Comparison of ENCODE assay signal across 8 cellular contexts in the genomic region with DNA sequence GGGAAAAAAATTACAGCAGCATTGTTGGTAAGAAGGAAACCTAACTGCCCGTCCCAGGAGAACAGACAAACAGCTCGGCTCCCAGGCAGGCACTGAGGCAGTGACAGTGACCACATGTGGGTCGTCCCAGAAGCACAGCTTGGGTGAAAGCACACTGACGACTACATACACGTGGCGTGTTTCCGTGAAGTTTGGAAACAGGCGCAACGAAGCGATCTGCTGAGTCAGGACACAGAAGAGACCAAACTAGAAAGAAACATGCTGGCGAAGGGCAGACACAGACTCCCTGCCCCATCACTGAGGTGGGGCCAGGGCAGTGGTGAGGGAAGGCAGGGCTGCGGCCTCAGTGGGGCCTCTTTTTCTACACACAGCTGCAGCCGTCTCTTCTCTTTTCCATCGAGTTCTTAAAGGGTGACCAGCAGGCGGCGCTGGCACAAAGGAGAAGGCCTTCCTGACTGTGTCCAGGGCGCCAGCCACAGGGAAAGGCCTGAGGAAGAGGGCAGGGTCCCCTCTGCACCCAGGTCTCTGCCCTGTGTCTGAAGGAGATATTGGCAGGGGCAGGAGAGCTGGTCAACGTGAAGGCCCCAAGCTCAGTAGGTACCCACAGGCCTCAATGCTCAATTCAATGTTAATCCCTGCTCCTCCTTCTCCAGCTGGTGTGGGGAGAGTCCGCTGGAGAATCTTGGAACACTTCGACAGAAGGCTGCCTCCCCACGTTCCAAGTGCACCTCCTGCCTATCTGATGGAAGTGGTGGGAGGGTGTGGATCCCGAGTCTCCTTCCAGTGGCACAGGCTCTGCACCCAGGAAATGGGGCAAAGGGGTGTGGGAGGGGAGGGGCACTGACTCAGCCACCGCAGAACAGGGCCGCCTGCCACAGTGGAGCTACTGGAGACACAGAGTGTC. TPM values are rescaled to one million over a fixed set of nuclear protein-coding genes. Genes with fewer than 3 reads are reported as not detected.
A peak's percentile ranks its signal among the peaks of the same experiment; 100 is the strongest.
DNase-seq lines count a peak whose midpoint lies in the region; ATAC-seq and TF ChIP-seq lines count a peak whose summit lies in the region.

No MANE protein-coding gene starts in this region.

- ATAC-seq in right cardiac atrium (peak; percentile 79 to 85), GM21423 (IDR thresholded peaks at IDR 0.05; ENCODE audit: unreplicated experiment) (no peak), HG03108 (IDR thresholded peaks at IDR 0.05; ENCODE audit: unreplicated experiment) (no peak)

- H3F3A ChIP-seq in DOHH2 (ENCODE audit: control insufficient read depth, insufficient read depth) = peaks cover 37% of the 10 kb centered on the region

- H3K27ac ChIP-seq in DOHH2 (ENCODE audit: low read depth, low read length) (peak overlapping the region; percentile 92), right cardiac atrium (ENCODE audit: low read length) (no peak overlapping the region)

- WGBS in right cardiac atrium = 54% methylated on average over 24 of the region's 24 CpGs

- H3K9me3 ChIP-seq in DOHH2 (ENCODE audit: control insufficient read depth, insufficient read depth, low read length) (no peaks in the 10 kb centered on the region), right cardiac atrium (ENCODE audit: control insufficient read depth, low read length) (no peaks in the 10 kb centered on the region)

- peaks cover 15% of the 10 kb centered on the region; the same call in 1 of the 2 replicates for H3K79me2 ChIP-seq in DOHH2 (ENCODE audit: control insufficient read depth, low read length)

- H3K9me2 ChIP-seq in DOHH2 (replicated peaks; ENCODE audit: control insufficient read depth, low read length) = no peaks in the 10 kb centered on the region

- no peaks in the 10 kb centered on the region for H4K20me1 ChIP-seq in DOHH2 (ENCODE audit: control insufficient read depth, insufficient read depth, low read depth, low read length)

- H3K4me3 ChIP-seq in DOHH2 (ENCODE audit: low read length) (peak overlapping the region; percentile 61), astrocyte of the spinal cord (ENCODE audit: low read depth, low read length) (no peak overlapping the region), right cardiac atrium (ENCODE audit: low read length) (no peak overlapping the region)

- DNase-seq in SK-MEL-5 (ENCODE audit: low read depth, low spot score) = peak; percentile 87
- DNase-seq in astrocyte of the spinal cord (ENCODE audit: low read depth, low spot score) = peak; percentile 67
- peak; percentile 83 to 95 (median 92) for DNase-seq in right cardiac atrium
- peak; percentile 25 for DNase-seq in renal cortical epithelial cell (ENCODE audit: low read depth)

- in situ Hi-C loops in SK-MEL-5 (cut with HindIII; ENCODE audit: low pct_unique_long_range_greater_than_20kb, low sequenced_read_pairs) = no loop called here
- in situ Hi-C loops in astrocyte of the spinal cord (cut with HindIII; ENCODE audit: low sequenced_read_pairs) = no loop called here

- peaks cover 82% of the 10 kb centered on the region for H3K36me3 ChIP-seq in DOHH2 (ENCODE audit: control insufficient read depth, low read length)

- peak; percentile 87 for TF ChIP-seq CTCF in DOHH2 (IDR thresholded peaks at IDR 0.05; ENCODE audit: low read depth, low read length, poor library complexity, severe bottlenecking)
- TF ChIP-seq CTCF in LNCAP (IDR thresholded peaks at IDR 0.05) = peak; percentile 79
- peak; percentile 84 for TF ChIP-seq CTCF in astrocyte of the spinal cord (IDR thresholded peaks at IDR 0.05; ENCODE audit: low read depth, low read length)

- H3K4me2 ChIP-seq in DOHH2 (ENCODE audit: low read length) = peak overlapping the region; percentile 80

- intact Hi-C loops in right cardiac atrium (cut with DNase I) = loop anchor here (2.0 to 10.0 kb wide), 4 partner anchors 54 to 180 kb away; partner anchors contain the start of gene MRGPRG (in 3 of the 4)

- peaks cover 57% of the 10 kb centered on the region for H3K4me1 ChIP-seq in DOHH2 (ENCODE audit: control insufficient read depth, low read length)
- H3K4me1 ChIP-seq in right cardiac atrium (ENCODE audit: control insufficient read depth, insufficient read depth, low read length) = no peaks in the 10 kb centered on the region

- H3K27me3 ChIP-seq in DOHH2 (ENCODE audit: control insufficient read depth, low read length) (no peaks in the 10 kb centered on the region), right cardiac atrium (ENCODE audit: control insufficient read depth, insufficient read depth) (no peaks in the 10 kb centered on the region)

RNA-seq across cellular contexts. Expression of gene CARS1, which starts 19.9 kb away (rescaled TPM):
- total RNA-seq in SK-MEL-5 (2014; rRNA removed; shearing (Covaris generic)) = 103 and 109 TPM in 2 replicates
- 161 and 188 TPM in 2 replicates for polyA plus RNA-seq in SK-MEL-5 (2015; cell fraction: cytosol; rRNA removed)
- 637 and 676 TPM in 2 replicates for polyA plus RNA-seq in SK-MEL-5 (2015; cell fraction: nucleus; rRNA removed)
- total RNA-seq in right cardiac atrium (10 to 100 TPM; 14.4 to 18.8 (median 16.5) TPM), renal cortical epithelial cell (52.4 and 63.7 TPM in 2 replicates)
- polyA plus RNA-seq in right cardiac atrium = 10.8 TPM

RNA-seq across cellular contexts. Expression of gene NAP1L4, which starts 45.2 kb away (rescaled TPM):
- 203 and 212 TPM in 2 replicates for total RNA-seq in SK-MEL-5 (2014; rRNA removed; shearing (Covaris generic))
- polyA plus RNA-seq in SK-MEL-5 (2015; cell fraction: cytosol; rRNA removed) = 228 and 284 TPM in 2 replicates
- polyA plus RNA-seq in SK-MEL-5 (2015; cell fraction: nucleus; rRNA removed) = 297 and 335 TPM in 2 replicates
- total RNA-seq in right cardiac atrium = 100 to 1,000 TPM; 147 to 188 (median 159) TPM
- 132 TPM for polyA plus RNA-seq in right cardiac atrium
- 144 and 273 TPM in 2 replicates for total RNA-seq in renal cortical epithelial cell

Comparison
In these comparisons a context has a peak if more than half of its experiments do, and no peak if none do; other contexts are left out.
1. DNase-seq: peak in every context shown above with its lines; median percentile 92 in right cardiac atrium; 87 in SK-MEL-5; 67 in astrocyte of the spinal cord; 25 in renal cortical epithelial cell.
2. ATAC-seq: peak in right cardiac atrium (2 of 2); none in GM21423 (single experiment) and HG03108 (single experiment).
3. Peak in every context shown above with its lines, with median percentiles within 50 percentile points of each other: CTCF ChIP-seq.